In genomic region chr4:102868153-102868781, GRCh38 we compare ENCODE assay signal across 1 cellular context.
A peak's percentile ranks its signal among the peaks of the same experiment; 100 is the strongest.
TF ChIP-seq lines count a peak whose summit lies in the region.

No MANE protein-coding gene starts in this region.

TF ChIP-seq in HepG2, 621 proteins besides CTCF, POLR2A, EP300 and RAD21 (continued from another document and continues in another):
- TF ChIP-seq BRCA1 (CRISPR knock-in tag; IDR thresholded peaks at IDR 0.05) (no peak), BRD4 (CRISPR knock-in tag; IDR thresholded peaks at IDR 0.05) (no peak), CREB1 (IDR thresholded peaks at IDR 0.05) (no peak), CREB1 (CRISPR knock-in tag; IDR thresholded peaks at IDR 0.05) (peak; percentile 8; the same call in 1 of the 2 replicates), AKAP8 (CRISPR knock-in tag; IDR thresholded peaks at IDR 0.05) (no peak), ISL2 (CRISPR knock-in tag; IDR thresholded peaks at IDR 0.05) (no peak), HMG20B (CRISPR knock-in tag; conservative IDR thresholded peaks at IDR 0.05) (no peak), ZBTB8A (CRISPR knock-in tag; IDR thresholded peaks at IDR 0.05; ENCODE audit: borderline replicate concordance, low read depth) (no peak), KLF12 (CRISPR knock-in tag; IDR thresholded peaks at IDR 0.05; ENCODE audit: borderline replicate concordance) (no peak), HBP1 (CRISPR knock-in tag; IDR thresholded peaks at IDR 0.05; ENCODE audit: low read depth) (no peak), CC2D1A (CRISPR knock-in tag; IDR thresholded peaks at IDR 0.05) (no peak), MBD4 (IDR thresholded peaks at IDR 0.05; ENCODE audit: borderline replicate concordance, low read length) (no peak), ETV5 (CRISPR knock-in tag; IDR thresholded peaks at IDR 0.05; ENCODE audit: borderline replicate concordance) (no peak), WIZ (CRISPR knock-in tag; IDR thresholded peaks at IDR 0.05) (no peak), ZNF704 (CRISPR knock-in tag; IDR thresholded peaks at IDR 0.05; ENCODE audit: borderline replicate concordance) (no peak), ZC3H13 (CRISPR knock-in tag; IDR thresholded peaks at IDR 0.05) (no peak), ZNF549 (CRISPR knock-in tag; IDR thresholded peaks at IDR 0.05) (no peak), KAT7 (CRISPR knock-in tag; IDR thresholded peaks at IDR 0.05; ENCODE audit: borderline replicate concordance) (no peak), TRIM22 (IDR thresholded peaks at IDR 0.05) (no peak), SATB2 (CRISPR knock-in tag; IDR thresholded peaks at IDR 0.05) (no peak), NCOA1 (CRISPR knock-in tag; IDR thresholded peaks at IDR 0.05) (0 out of 2 replicates have a peak, but pooled peaks have one; percentile 19), ADNP (CRISPR knock-in tag; IDR thresholded peaks at IDR 0.05) (0 out of 2 replicates have a peak, but pooled peaks have one; percentile 39), TGIF2 (CRISPR knock-in tag; IDR thresholded peaks at IDR 0.05) (no peak), HDAC1 (CRISPR knock-in tag; IDR thresholded peaks at IDR 0.05) (peak; percentile 31; the same call in 1 of the 2 replicates), ZXDC (CRISPR knock-in tag; IDR thresholded peaks at IDR 0.05) (no peak), SP1 (IDR thresholded peaks at IDR 0.05) (no peak), SP1 (CRISPR knock-in tag; IDR thresholded peaks at IDR 0.05) (no peak), ATF1 (CRISPR knock-in tag; IDR thresholded peaks at IDR 0.05) (peak; percentile 40; the same call in 1 of the 2 replicates), HOXA5 (CRISPR knock-in tag; IDR thresholded peaks at IDR 0.05) (peak; percentile 6; the same call in 1 of the 2 replicates), ZNF160 (CRISPR knock-in tag; IDR thresholded peaks at IDR 0.05) (no peak), CHD4 (IDR thresholded peaks at IDR 0.05; ENCODE audit: borderline replicate concordance, low read length) (peak; percentile 50; the same call in 1 of the 2 replicates), ZNF780A (CRISPR knock-in tag; IDR thresholded peaks at IDR 0.05) (no peak), CCAR2 (optimal IDR thresholded peaks at IDR 0.05; ENCODE audit: low read depth, low read length) (no peak), MAX (IDR thresholded peaks at IDR 0.05) (no peak), ZMYM4 (CRISPR knock-in tag; IDR thresholded peaks at IDR 0.05) (no peak), ZNF557 (CRISPR knock-in tag; IDR thresholded peaks at IDR 0.05) (no peak), ZNF207 (IDR thresholded peaks at IDR 0.05; ENCODE audit: borderline replicate concordance) (no peak), ZNF550 (CRISPR knock-in tag; IDR thresholded peaks at IDR 0.05; ENCODE audit: borderline replicate concordance) (no peak), MEIS2 (CRISPR knock-in tag; IDR thresholded peaks at IDR 0.05) (peak; percentile 13; the same call in 1 of the 2 replicates), SRY (CRISPR knock-in tag; IDR thresholded peaks at IDR 0.05) (no peak), ATF3 (CRISPR knock-in tag; IDR thresholded peaks at IDR 0.05) (no peak), TFDP1 (CRISPR knock-in tag; IDR thresholded peaks at IDR 0.05; ENCODE audit: borderline replicate concordance) (no peak), ZNF788 (CRISPR knock-in tag; IDR thresholded peaks at IDR 0.05; ENCODE audit: borderline replicate concordance) (no peak), ZNF598 (CRISPR knock-in tag; IDR thresholded peaks at IDR 0.05; ENCODE audit: borderline replicate concordance) (0 out of 2 replicates have a peak, but pooled peaks have one; percentile 9), MXD4 (CRISPR knock-in tag; IDR thresholded peaks at IDR 0.05) (no peak), ZNF775 (CRISPR knock-in tag; IDR thresholded peaks at IDR 0.05; ENCODE audit: borderline replicate concordance) (no peak), FOXA3 (CRISPR knock-in tag; IDR thresholded peaks at IDR 0.05) (no peak), ZSCAN5A (CRISPR knock-in tag; IDR thresholded peaks at IDR 0.05; ENCODE audit: borderline replicate concordance) (no peak), POLR2AphosphoS5 (IDR thresholded peaks at IDR 0.05; ENCODE audit: low read depth, low read length) (no peak), ZNF460 (CRISPR knock-in tag; IDR thresholded peaks at IDR 0.05; ENCODE audit: borderline replicate concordance) (no peak), ZIK1 (CRISPR knock-in tag; IDR thresholded peaks at IDR 0.05; ENCODE audit: borderline replicate concordance, low read depth) (no peak), RFX1 (IDR thresholded peaks at IDR 0.05) (no peak), NAIF1 (CRISPR knock-in tag; IDR thresholded peaks at IDR 0.05; ENCODE audit: borderline replicate concordance) (0 out of 2 replicates have a peak, but pooled peaks have one; percentile 24), CREBL2 (CRISPR knock-in tag; IDR thresholded peaks at IDR 0.05; ENCODE audit: borderline replicate concordance) (no peak), MIER2 (CRISPR knock-in tag; IDR thresholded peaks at IDR 0.05) (no peak), ZNF292 (CRISPR knock-in tag; IDR thresholded peaks at IDR 0.05; ENCODE audit: borderline replicate concordance, low read depth) (no peak), ZMYM2 (CRISPR knock-in tag; IDR thresholded peaks at IDR 0.05) (0 out of 2 replicates have a peak, but pooled peaks have one; percentile 39), TARDBP (CRISPR knock-in tag; IDR thresholded peaks at IDR 0.05) (no peak), ZZZ3 (CRISPR knock-in tag; IDR thresholded peaks at IDR 0.05; ENCODE audit: borderline replicate concordance) (no peak), HNRNPUL1 (IDR thresholded peaks at IDR 0.05; ENCODE audit: low read depth, low read length) (no peak), MTF2 (CRISPR knock-in tag; IDR thresholded peaks at IDR 0.05; ENCODE audit: borderline replicate concordance) (peak; percentile 20), E2F5 (CRISPR knock-in tag; conservative IDR thresholded peaks at IDR 0.05) (no peak), SMYD3 (CRISPR knock-in tag; IDR thresholded peaks at IDR 0.05) (no peak), DNMT1 (CRISPR knock-in tag; IDR thresholded peaks at IDR 0.05) (no peak), KAT8 (CRISPR knock-in tag; IDR thresholded peaks at IDR 0.05) (no peak)
- TF ChIP-seq, protein P1, sequence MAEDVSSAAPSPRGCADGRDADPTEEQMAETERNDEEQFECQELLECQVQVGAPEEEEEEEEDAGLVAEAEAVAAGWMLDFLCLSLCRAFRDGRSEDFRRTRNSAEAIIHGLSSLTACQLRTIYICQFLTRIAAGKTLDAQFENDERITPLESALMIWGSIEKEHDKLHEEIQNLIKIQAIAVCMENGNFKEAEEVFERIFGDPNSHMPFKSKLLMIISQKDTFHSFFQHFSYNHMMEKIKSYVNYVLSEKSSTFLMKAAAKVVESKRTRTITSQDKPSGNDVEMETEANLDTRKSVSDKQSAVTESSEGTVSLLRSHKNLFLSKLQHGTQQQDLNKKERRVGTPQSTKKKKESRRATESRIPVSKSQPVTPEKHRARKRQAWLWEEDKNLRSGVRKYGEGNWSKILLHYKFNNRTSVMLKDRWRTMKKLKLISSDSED (CRISPR knock-in tag; IDR thresholded peaks at IDR 0.05): no peak
- TF ChIP-seq, protein P2, sequence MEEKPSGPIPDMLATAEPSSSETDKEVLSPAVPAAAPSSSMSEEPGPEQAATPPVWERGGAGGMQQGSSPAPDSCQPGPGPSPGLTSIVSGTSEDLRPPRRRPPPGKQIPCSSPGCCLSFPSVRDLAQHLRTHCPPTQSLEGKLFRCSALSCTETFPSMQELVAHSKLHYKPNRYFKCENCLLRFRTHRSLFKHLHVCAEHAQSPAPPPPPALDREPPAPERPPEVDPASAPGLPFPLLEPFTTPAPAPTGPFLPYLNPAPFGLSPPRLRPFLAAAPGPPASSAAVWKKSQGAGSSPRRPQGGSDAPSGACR (CRISPR knock-in tag; IDR thresholded peaks at IDR 0.05): no peak
- TF ChIP-seq, protein P3, sequence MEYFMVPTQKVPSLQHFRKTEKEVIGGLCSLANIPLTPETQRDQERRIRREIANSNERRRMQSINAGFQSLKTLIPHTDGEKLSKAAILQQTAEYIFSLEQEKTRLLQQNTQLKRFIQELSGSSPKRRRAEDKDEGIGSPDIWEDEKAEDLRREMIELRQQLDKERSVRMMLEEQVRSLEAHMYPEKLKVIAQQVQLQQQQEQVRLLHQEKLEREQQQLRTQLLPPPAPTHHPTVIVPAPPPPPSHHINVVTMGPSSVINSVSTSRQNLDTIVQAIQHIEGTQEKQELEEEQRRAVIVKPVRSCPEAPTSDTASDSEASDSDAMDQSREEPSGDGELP (IDR thresholded peaks at IDR 0.05; ENCODE audit: borderline replicate concordance, low read depth): no peak
